Comparison of ENCODE assay signal across 34 cellular contexts in the genomic region with DNA sequence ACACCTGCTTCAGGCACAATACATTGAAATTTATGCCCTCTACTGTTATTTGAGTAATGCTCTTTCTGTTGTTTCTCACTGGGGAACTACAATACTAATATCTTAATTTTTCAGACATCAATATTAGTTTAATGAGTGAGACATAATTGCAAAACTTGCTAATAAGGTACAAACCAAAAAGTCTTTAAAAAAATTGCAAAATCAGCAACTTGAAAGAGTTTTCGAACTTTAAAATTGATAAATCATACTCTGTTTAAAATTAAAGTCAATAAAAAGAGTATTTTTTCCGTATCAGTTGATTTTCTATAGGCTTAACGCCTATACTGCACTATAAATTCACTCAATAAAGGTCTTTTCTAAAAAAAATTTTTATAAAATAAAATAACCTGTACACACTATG.
"Had no signal": no experiment of that assay in that cellular context is flagged by ENCODE, and none has a peak within 500 bp of the region (broad histone marks: within the 10 kb centered on the region; RNA-seq: fewer than 3 reads in every experiment).

No MANE protein-coding gene starts in this region.

- H3K36me3 ChIP-seq: adrenal gland, ascending aorta, brain microvascular endothelial cell, breast epithelium, cardiac muscle cell had no signal

- H3K4me1 ChIP-seq: adrenal gland, ascending aorta, body of pancreas, breast epithelium had no signal

- H3K27me3 ChIP-seq: adrenal gland, ascending aorta, body of pancreas, brain microvascular endothelial cell, breast epithelium, cardiac muscle cell had no signal

- H3K27ac ChIP-seq: adrenal gland, ascending aorta, body of pancreas, brain microvascular endothelial cell, breast epithelium, cardiac muscle cell had no signal

- DNase-seq: activated effector memory CD4-positive, alpha-beta T cell treated with anti-CD3 and anti-CD28 coated beads, Interleukin-2, amount 50 U/mL, for 16 hours; activated effector memory CD4-positive, alpha-beta T cell treated with Interleukin-2 at 50 U/mL for 16 hours; activated gamma-delta T cell; activated gamma-delta T cell treated with Interleukin-2 at 50 U/mL for 16 hours; activated naive CD4-positive, alpha-beta T cell; activated naive CD4-positive, alpha-beta T cell treated with anti-CD3 and anti-CD28 coated beads for 36 hours; activated naive CD4-positive, alpha-beta T cell treated with anti-CD3 and anti-CD28 coated beads, Interleukin-2, amount 10 ng/mL, durations not matched to agents 7 days and 5 days; activated naive CD4-positive, alpha-beta T cell treated with anti-CD3 and anti-CD28 coated beads, Interleukin-2, amount 50 U/mL, for 16 hours; activated naive CD4-positive, alpha-beta T cell treated with Interleukin-2 at 50 U/mL for 16 hours; activated naive CD8-positive, alpha-beta T cell treated with anti-CD3 and anti-CD28 coated beads for 36 hours; activated naive CD8-positive, alpha-beta T cell treated with anti-CD3 and anti-CD28 coated beads, Interleukin-2, amount 10 ng/mL, durations not matched to agents 7 days and 5 days; activated naive CD8-positive, alpha-beta T cell treated with anti-CD3 and anti-CD28 coated beads, Interleukin-2, amount 50 U/mL, for 24 hours; activated T-cell treated with anti-CD3 and anti-CD28 coated beads, Interleukin-2, amount 50 U/mL, for 1 hour; activated T-cell treated with anti-CD3 and anti-CD28 coated beads, Interleukin-2, amount 50 U/mL, for 24 hours; activated T-cell treated with anti-CD3 and anti-CD28 coated beads, Interleukin-2, amount 50 U/mL, for 4 hours; activated T-cell treated with anti-CD3 and anti-CD28 coated beads, Interleukin-2, amount 50 U/mL, for 48 hours; activated T-cell treated with anti-CD3 and anti-CD28 coated beads, Interleukin-2, amount 50 U/mL, for 72 hours; adrenal gland; amniotic stem cell; amygdala; anterior cingulate cortex; aorta; body of pancreas; brain microvascular endothelial cell; caudate nucleus; central memory CD4-positive, alpha-beta T cell; cerebellar nuclear complex had no signal

- H3K9me3 ChIP-seq: adrenal gland, ascending aorta, body of pancreas, breast epithelium had no signal

- ATAC-seq: activated naive CD4-positive, alpha-beta T cell treated with anti-CD3 and anti-CD28 coated beads, Interleukin-2, amount 50 U/mL, for 72 hours; activated naive CD8-positive, alpha-beta T cell treated with anti-CD3 and anti-CD28 coated beads, Interleukin-2, amount 50 U/mL, for 24 hours; activated T-cell treated with anti-CD3 and anti-CD28 coated beads, Interleukin-2, amount 50 U/mL, for 4 hours; activated T-cell treated with anti-CD3 and anti-CD28 coated beads, Interleukin-2, amount 50 U/mL, for 72 hours; activated T-helper 17 cell treated with anti-CD3 and anti-CD28 coated beads, Interleukin-2, amount 50 U/mL, for 72 hours; body of pancreas had no signal

- FAIRE-seq: astrocyte, bronchial epithelial cell had no signal

- H3K4me3 ChIP-seq: adrenal gland, ascending aorta, body of pancreas, breast epithelium, cardiac muscle cell had no signal
